3 cellular contexts compared by ENCODE assay signal in the genomic region with DNA sequence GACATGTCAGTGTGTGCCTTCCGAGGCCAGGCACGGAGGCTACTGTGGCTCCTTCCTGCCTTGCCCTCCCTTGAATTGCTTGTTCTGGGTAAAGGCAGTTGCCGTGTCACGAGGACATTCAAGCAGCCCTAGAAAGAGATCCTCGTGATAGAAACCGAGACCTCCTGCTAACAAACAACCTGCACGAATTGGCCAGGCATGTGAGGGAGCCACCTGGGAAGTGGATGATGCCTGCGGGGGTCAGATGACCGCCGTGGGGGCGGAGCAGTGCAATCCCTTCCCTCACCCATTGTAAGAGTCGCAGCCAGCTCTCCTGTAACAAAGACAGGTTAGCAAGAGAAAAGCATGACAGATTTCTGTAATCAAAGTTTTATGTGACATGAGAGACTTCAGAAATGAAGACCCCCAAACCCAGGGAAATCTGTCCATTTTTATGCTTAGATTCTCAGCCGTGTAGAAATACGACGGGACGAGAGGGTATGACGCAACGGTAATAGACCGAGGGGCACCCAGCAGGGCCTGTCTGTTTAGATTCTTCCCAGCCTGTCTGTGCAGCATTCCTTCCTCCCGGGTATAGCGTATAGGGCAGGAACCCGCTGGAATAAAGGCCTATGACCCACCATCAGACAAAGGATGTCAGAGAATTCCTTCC.
A peak's percentile ranks its signal among the peaks of the same experiment; 100 is the strongest.
TF ChIP-seq lines count a peak whose summit lies in the region.

No MANE protein-coding gene starts in this region.

TF ChIP-seq in HepG2, 621 proteins besides CTCF, POLR2A, EP300 and RAD21:
- TF ChIP-seq SOX13 (IDR thresholded peaks at IDR 0.05) (no peak), SOX13 (CRISPR knock-in tag; conservative IDR thresholded peaks at IDR 0.05 in 1 of 2, IDR thresholded peaks at IDR 0.05 in 1 of 2) (no peak), TBX3 (IDR thresholded peaks at IDR 0.05; ENCODE audit: borderline replicate concordance) (no peak), ZNF782 (CRISPR knock-in tag; IDR thresholded peaks at IDR 0.05; ENCODE audit: borderline replicate concordance) (no peak), ZBTB20 (CRISPR knock-in tag; IDR thresholded peaks at IDR 0.05; ENCODE audit: borderline replicate concordance, low read depth) (no peak), CEBPB (IDR thresholded peaks at IDR 0.05; ENCODE audit: borderline replicate concordance, low read depth, low read length) (peak; percentile 65), PHF20 (CRISPR knock-in tag; IDR thresholded peaks at IDR 0.05) (no peak), ZNF616 (CRISPR knock-in tag; IDR thresholded peaks at IDR 0.05; ENCODE audit: low read depth) (no peak), ISL2 (CRISPR knock-in tag; IDR thresholded peaks at IDR 0.05) (no peak)
- TF ChIP-seq, protein P1, sequence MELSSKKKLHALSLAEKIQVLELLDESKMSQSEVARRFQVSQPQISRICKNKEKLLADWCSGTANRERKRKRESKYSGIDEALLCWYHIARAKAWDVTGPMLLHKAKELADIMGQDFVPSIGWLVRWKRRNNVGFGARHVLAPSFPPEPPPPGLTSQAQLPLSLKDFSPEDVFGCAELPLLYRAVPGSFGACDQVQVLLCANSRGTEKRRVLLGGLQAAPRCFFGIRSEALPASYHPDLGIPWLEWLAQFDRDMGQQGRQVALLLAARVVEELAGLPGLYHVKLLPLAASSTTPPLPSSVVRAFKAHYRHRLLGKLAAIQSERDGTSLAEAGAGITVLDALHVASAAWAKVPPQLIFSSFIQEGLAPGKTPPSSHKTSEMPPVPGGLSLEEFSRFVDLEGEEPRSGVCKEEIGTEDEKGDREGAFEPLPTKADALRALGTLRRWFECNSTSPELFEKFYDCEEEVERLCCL (CRISPR knock-in tag; IDR thresholded peaks at IDR 0.05; ENCODE audit: borderline replicate concordance), result no peak

TF ChIP-seq in H1, 55 proteins besides CTCF, POLR2A, EP300 and RAD21:
- TF ChIP-seq CTBP2 (IDR thresholded peaks at IDR 0.05; ENCODE audit: borderline replicate concordance, insufficient read depth, insufficient read length, low read length), result no peak
- 0 out of 2 replicates have a peak, but pooled peaks have one; percentile 61 for TF ChIP-seq RBBP5 (IDR thresholded peaks at IDR 0.05; ENCODE audit: borderline replicate concordance, low read depth, low read length)
- TF ChIP-seq, protein P2, sequence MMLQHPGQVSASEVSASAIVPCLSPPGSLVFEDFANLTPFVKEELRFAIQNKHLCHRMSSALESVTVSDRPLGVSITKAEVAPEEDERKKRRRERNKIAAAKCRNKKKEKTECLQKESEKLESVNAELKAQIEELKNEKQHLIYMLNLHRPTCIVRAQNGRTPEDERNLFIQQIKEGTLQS (IDR thresholded peaks at IDR 0.05; ENCODE audit: insufficient read depth, low read depth, low read length), result no peak
- no peak for TF ChIP-seq RXRA (IDR thresholded peaks at IDR 0.05; ENCODE audit: insufficient read depth, low read depth, low read length)
- TF ChIP-seq PHF8 (conservative IDR thresholded peaks at IDR 0.05; ENCODE audit: low read depth, low read length), result 0 out of 2 replicates have a peak, but pooled peaks have one; percentile 23
- TF ChIP-seq BACH1 (IDR thresholded peaks at IDR 0.05; ENCODE audit: low read length), result no peak
- TF ChIP-seq GTF2F1 (IDR thresholded peaks at IDR 0.05; ENCODE audit: borderline replicate concordance, low read depth, low read length), result no peak
- TF ChIP-seq HDAC6 (IDR thresholded peaks at IDR 0.05; ENCODE audit: low read depth, low read length), result no peak
- TF ChIP-seq CEBPB (IDR thresholded peaks at IDR 0.05; ENCODE audit: low read depth, low read length), result peak; percentile 83
- TF ChIP-seq ZNF274 (IDR thresholded peaks at IDR 0.05; ENCODE audit: borderline replicate concordance, extremely low read depth, low read length), result no peak
- TF ChIP-seq KDM4A (IDR thresholded peaks at IDR 0.05; ENCODE audit: low read depth, low read length, severe bottlenecking), result peak; percentile 30
- TF ChIP-seq, protein P3, sequence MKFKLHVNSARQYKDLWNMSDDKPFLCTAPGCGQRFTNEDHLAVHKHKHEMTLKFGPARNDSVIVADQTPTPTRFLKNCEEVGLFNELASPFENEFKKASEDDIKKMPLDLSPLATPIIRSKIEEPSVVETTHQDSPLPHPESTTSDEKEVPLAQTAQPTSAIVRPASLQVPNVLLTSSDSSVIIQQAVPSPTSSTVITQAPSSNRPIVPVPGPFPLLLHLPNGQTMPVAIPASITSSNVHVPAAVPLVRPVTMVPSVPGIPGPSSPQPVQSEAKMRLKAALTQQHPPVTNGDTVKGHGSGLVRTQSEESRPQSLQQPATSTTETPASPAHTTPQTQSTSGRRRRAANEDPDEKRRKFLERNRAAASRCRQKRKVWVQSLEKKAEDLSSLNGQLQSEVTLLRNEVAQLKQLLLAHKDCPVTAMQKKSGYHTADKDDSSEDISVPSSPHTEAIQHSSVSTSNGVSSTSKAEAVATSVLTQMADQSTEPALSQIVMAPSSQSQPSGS (IDR thresholded peaks at IDR 0.05; ENCODE audit: low read length), result 0 out of 2 replicates have a peak, but pooled peaks have one; percentile 45
- TF ChIP-seq, protein P4, sequence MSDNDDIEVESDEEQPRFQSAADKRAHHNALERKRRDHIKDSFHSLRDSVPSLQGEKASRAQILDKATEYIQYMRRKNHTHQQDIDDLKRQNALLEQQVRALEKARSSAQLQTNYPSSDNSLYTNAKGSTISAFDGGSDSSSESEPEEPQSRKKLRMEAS (IDR thresholded peaks at IDR 0.05), result peak; percentile 86
- no peak for TF ChIP-seq SIRT6 (IDR thresholded peaks at IDR 0.05; ENCODE audit: low read length)
- TF ChIP-seq, protein P5, sequence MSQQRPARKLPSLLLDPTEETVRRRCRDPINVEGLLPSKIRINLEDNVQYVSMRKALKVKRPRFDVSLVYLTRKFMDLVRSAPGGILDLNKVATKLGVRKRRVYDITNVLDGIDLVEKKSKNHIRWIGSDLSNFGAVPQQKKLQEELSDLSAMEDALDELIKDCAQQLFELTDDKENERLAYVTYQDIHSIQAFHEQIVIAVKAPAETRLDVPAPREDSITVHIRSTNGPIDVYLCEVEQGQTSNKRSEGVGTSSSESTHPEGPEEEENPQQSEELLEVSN (IDR thresholded peaks at IDR 0.05), result peak; percentile 83
- TF ChIP-seq JUND (IDR thresholded peaks at IDR 0.05; ENCODE audit: low read length), result 0 out of 2 replicates have a peak, but pooled peaks have one; percentile 34
- no peak for TF ChIP-seq POLR2AphosphoS5 (IDR thresholded peaks at IDR 0.05; ENCODE audit: low read depth, low read length)
- no peak for TF ChIP-seq TAF7 (optimal IDR thresholded peaks at IDR 0.05; ENCODE audit: borderline replicate concordance, low read depth, low read length)
- TF ChIP-seq JUN (IDR thresholded peaks at IDR 0.05; ENCODE audit: low read depth, low read length), result no peak
- TF ChIP-seq CHD2 (IDR thresholded peaks at IDR 0.05; ENCODE audit: low read length), result no peak
- TF ChIP-seq, protein P6, sequence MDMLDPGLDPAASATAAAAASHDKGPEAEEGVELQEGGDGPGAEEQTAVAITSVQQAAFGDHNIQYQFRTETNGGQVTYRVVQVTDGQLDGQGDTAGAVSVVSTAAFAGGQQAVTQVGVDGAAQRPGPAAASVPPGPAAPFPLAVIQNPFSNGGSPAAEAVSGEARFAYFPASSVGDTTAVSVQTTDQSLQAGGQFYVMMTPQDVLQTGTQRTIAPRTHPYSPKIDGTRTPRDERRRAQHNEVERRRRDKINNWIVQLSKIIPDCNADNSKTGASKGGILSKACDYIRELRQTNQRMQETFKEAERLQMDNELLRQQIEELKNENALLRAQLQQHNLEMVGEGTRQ (IDR thresholded peaks at IDR 0.05; ENCODE audit: low read length), result no peak
- TF ChIP-seq ASH2L (IDR thresholded peaks at IDR 0.05; ENCODE audit: low read length), result peak; percentile 41

TF ChIP-seq in SK-N-SH, 30 proteins besides CTCF, POLR2A, EP300 and RAD21:
- TF ChIP-seq POLR2AphosphoS5 (IDR thresholded peaks at IDR 0.05; ENCODE audit: low read depth, low read length) (no peak), TAF1 (IDR thresholded peaks at IDR 0.05; ENCODE audit: borderline replicate concordance, low read depth, low read length) (no peak), RCOR1 (IDR thresholded peaks at IDR 0.05; ENCODE audit: low read length) (no peak), GATA2 (CRISPR knock-in tag; IDR thresholded peaks at IDR 0.05) (no peak), TEAD4 (IDR thresholded peaks at IDR 0.05; ENCODE audit: borderline replicate concordance, insufficient read depth) (no peak), ELF1 (IDR thresholded peaks at IDR 0.05) (no peak), RXRA (IDR thresholded peaks at IDR 0.05; ENCODE audit: borderline replicate concordance, low read depth) (no peak), MEF2A (IDR thresholded peaks at IDR 0.05; ENCODE audit: borderline replicate concordance, low read depth) (no peak), FOXJ3 (CRISPR knock-in tag; IDR thresholded peaks at IDR 0.05) (no peak), YY1 (IDR thresholded peaks at IDR 0.05; ENCODE audit: low read depth) (no peak), TCF12 (IDR thresholded peaks at IDR 0.05) (no peak), GABPA (IDR thresholded peaks at IDR 0.05; ENCODE audit: low read depth) (no peak), SMC3 (IDR thresholded peaks at IDR 0.05; ENCODE audit: low read depth, low read length) (no peak)
- TF ChIP-seq, protein P7, sequence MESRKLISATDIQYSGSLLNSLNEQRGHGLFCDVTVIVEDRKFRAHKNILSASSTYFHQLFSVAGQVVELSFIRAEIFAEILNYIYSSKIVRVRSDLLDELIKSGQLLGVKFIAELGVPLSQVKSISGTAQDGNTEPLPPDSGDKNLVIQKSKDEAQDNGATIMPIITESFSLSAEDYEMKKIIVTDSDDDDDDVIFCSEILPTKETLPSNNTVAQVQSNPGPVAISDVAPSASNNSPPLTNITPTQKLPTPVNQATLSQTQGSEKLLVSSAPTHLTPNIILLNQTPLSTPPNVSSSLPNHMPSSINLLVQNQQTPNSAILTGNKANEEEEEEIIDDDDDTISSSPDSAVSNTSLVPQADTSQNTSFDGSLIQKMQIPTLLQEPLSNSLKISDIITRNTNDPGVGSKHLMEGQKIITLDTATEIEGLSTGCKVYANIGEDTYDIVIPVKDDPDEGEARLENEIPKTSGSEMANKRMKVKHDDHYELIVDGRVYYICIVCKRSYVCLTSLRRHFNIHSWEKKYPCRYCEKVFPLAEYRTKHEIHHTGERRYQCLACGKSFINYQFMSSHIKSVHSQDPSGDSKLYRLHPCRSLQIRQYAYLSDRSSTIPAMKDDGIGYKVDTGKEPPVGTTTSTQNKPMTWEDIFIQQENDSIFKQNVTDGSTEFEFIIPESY (IDR thresholded peaks at IDR 0.05; ENCODE audit: borderline replicate concordance, low read depth), result no peak
- TF ChIP-seq, protein P8, sequence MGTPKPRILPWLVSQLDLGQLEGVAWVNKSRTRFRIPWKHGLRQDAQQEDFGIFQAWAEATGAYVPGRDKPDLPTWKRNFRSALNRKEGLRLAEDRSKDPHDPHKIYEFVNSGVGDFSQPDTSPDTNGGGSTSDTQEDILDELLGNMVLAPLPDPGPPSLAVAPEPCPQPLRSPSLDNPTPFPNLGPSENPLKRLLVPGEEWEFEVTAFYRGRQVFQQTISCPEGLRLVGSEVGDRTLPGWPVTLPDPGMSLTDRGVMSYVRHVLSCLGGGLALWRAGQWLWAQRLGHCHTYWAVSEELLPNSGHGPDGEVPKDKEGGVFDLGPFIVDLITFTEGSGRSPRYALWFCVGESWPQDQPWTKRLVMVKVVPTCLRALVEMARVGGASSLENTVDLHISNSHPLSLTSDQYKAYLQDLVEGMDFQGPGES (IDR thresholded peaks at IDR 0.05; ENCODE audit: low read depth, low read length), result no peak
- TF ChIP-seq, protein P6 (IDR thresholded peaks at IDR 0.05; ENCODE audit: borderline replicate concordance, low read depth, low read length), result no peak
- TF ChIP-seq, protein P9, sequence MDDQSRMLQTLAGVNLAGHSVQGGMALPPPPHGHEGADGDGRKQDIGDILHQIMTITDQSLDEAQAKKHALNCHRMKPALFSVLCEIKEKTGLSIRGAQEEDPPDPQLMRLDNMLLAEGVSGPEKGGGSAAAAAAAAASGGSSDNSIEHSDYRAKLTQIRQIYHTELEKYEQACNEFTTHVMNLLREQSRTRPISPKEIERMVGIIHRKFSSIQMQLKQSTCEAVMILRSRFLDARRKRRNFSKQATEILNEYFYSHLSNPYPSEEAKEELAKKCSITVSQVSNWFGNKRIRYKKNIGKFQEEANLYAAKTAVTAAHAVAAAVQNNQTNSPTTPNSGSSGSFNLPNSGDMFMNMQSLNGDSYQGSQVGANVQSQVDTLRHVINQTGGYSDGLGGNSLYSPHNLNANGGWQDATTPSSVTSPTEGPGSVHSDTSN (IDR thresholded peaks at IDR 0.05), result no peak
- TF ChIP-seq, protein P10, sequence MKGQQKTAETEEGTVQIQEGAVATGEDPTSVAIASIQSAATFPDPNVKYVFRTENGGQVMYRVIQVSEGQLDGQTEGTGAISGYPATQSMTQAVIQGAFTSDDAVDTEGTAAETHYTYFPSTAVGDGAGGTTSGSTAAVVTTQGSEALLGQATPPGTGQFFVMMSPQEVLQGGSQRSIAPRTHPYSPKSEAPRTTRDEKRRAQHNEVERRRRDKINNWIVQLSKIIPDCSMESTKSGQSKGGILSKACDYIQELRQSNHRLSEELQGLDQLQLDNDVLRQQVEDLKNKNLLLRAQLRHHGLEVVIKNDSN (IDR thresholded peaks at IDR 0.05; ENCODE audit: borderline replicate concordance, low read depth), result no peak
